ENCODE assay signal across 16 cellular contexts in genomic region chr14:68696721-68697495, GRCh38.
DNase-seq lines count a peak whose midpoint lies in the region; FAIRE-seq and TF ChIP-seq lines count a peak whose summit lies in the region.
"Had no signal": no experiment of that assay in that cellular context is flagged by ENCODE, and none has a peak within 500 bp of the region (broad histone marks: within the 10 kb centered on the region; RNA-seq: fewer than 3 reads in every experiment).

No MANE protein-coding gene starts in this region.

- no peak for TF ChIP-seq EP300 in suprapubic skin (IDR thresholded peaks at IDR 0.05)

- H3K4me1 ChIP-seq in GM23248 (ENCODE audit: insufficient read depth) (peaks cover 37% of the 10 kb centered on the region), PC-9 (replicated peaks; ENCODE audit: insufficient read depth) (peaks cover 47% of the 10 kb centered on the region), keratinocyte (ENCODE audit: control insufficient read depth, extremely low read depth, insufficient read depth, low read length) (peaks cover 29% of the 10 kb centered on the region), suprapubic skin (peaks cover 41% of the 10 kb centered on the region), thyroid gland (peaks cover 0 to 15% of the 10 kb centered on the region in 2 donors)

- 0 out of 2 replicates have a peak overlapping the region, but pooled peaks have one; percentile 16 for H3K9ac ChIP-seq in GM23248
- no peak overlapping the region for H3K9ac ChIP-seq in keratinocyte (ENCODE audit: control insufficient read depth, extremely low read depth, insufficient read depth, low read length)

- no peaks in the 10 kb centered on the region for H3K79me2 ChIP-seq in GM23248 (ENCODE audit: insufficient read depth)
- H3K79me2 ChIP-seq in PC-9 (ENCODE audit: low read depth), result no peaks in the 10 kb centered on the region
- H3K79me2 ChIP-seq in keratinocyte (ENCODE audit: control insufficient read depth, insufficient read depth, low read length), result no peaks in the 10 kb centered on the region

- H3F3A ChIP-seq in GM23248 (ENCODE audit: insufficient read depth) (peaks cover 40% of the 10 kb centered on the region), PC-9 (ENCODE audit: insufficient read depth, low read depth) (peaks cover 35% of the 10 kb centered on the region)

- intact Hi-C loops in PC-9 (cut with micrococcal nuclease; ENCODE audit: unreplicated experiment), result no loop called here
- intact Hi-C loops in thyroid gland (cut with DNase I), result no loop called here

- dilution Hi-C loops in keratinocyte (cut with MboI; ENCODE audit: extremely low pct_ligation_motif_present, low sequenced_read_pairs), result no loop called here

- peak; percentile 23 for FAIRE-seq in keratinocyte (lab: Jason Lieb, UNC)

- H3K27ac ChIP-seq in GM23248 (peak overlapping the region; percentile 84; the same call in 1 of the 2 replicates), PC-9 (peak overlapping the region; percentile 93), keratinocyte (ENCODE audit: control insufficient read depth, insufficient read depth, low read length) (peak overlapping the region; percentile 98), suprapubic skin (no peak overlapping the region), thyroid gland (no peak overlapping the region)
- H3K27ac ChIP-seq: C4-2B had no signal

- H3K4me3 ChIP-seq in GM23248, result no peak overlapping the region
- no peak overlapping the region for H3K4me3 ChIP-seq in PC-9
- no peak overlapping the region for H3K4me3 ChIP-seq in keratinocyte (ENCODE audit: control insufficient read depth in 2 of 3, extremely low read depth in 1 of 3, insufficient read depth in 2 of 3, low read depth in 1 of 3, low read length in 3 of 3)
- no peak overlapping the region for H3K4me3 ChIP-seq in suprapubic skin
- no peak overlapping the region for H3K4me3 ChIP-seq in thyroid gland (replicated peaks in 1 of 3)

- H3K4me2 ChIP-seq in GM23248 (ENCODE audit: unreplicated experiment) (no peak overlapping the region), PC-9 (peak overlapping the region; percentile 38; the same call in 1 of the 2 replicates), keratinocyte (ENCODE audit: control insufficient read depth, extremely low read depth, insufficient read depth, low read depth, low read length) (no peak overlapping the region)

- H3K9me1 ChIP-seq in keratinocyte (ENCODE audit: control insufficient read depth, extremely low read depth, insufficient read depth, low read length), result no peaks in the 10 kb centered on the region

- CTCF ChIA-PET in PC-9 (lab: Charles Lee), result interaction anchor here (0.6 kb wide), 1 partner anchor 320 kb away, joined by 3 read pairs; no protein-coding TSS in a partner anchor

- in situ Hi-C loops in GM23248 (cut with MboI), result no loop called here

- H3K9me2 ChIP-seq in GM23248 (ENCODE audit: insufficient read depth) (no peaks in the 10 kb centered on the region), PC-9 (ENCODE audit: insufficient read depth) (no peaks in the 10 kb centered on the region)

- H3K36me3 ChIP-seq in GM23248 (ENCODE audit: low read depth) (no peaks in the 10 kb centered on the region), PC-9 (ENCODE audit: low read depth) (no peaks in the 10 kb centered on the region), keratinocyte (ENCODE audit: control insufficient read depth in 2 of 2, extremely low read depth in 1 of 2, insufficient read depth in 2 of 2, low read length in 2 of 2) (no peaks in the 10 kb centered on the region), suprapubic skin (no peaks in the 10 kb centered on the region), thyroid gland (no peaks in the 10 kb centered on the region)

- H3K27me3 ChIP-seq in GM23248 (replicated peaks; ENCODE audit: insufficient read depth), result no peaks in the 10 kb centered on the region
- H3K27me3 ChIP-seq in PC-9 (ENCODE audit: insufficient read depth, low read depth), result no peaks in the 10 kb centered on the region
- H3K27me3 ChIP-seq in keratinocyte (ENCODE audit: control insufficient read depth, extremely low read depth, insufficient read depth, low read length), result no peaks in the 10 kb centered on the region
- H3K27me3 ChIP-seq in suprapubic skin, result no peaks in the 10 kb centered on the region
- no peaks in the 10 kb centered on the region for H3K27me3 ChIP-seq in thyroid gland

- H2AFZ ChIP-seq in GM23248 (no peak overlapping the region), PC-9 (no peak overlapping the region), keratinocyte (ENCODE audit: control insufficient read depth, low read length) (no peak overlapping the region)

- DNase-seq in GM23248 (no peak), PC-9 (peak in 1 of 2 experiments; percentile 20), keratinocyte (ENCODE audit: low read depth, low spot score) (no peak), suprapubic skin (ENCODE audit: low spot score in 2 of 2) (peak; percentile 49), thyroid gland (no peak), NCI-H1048 (lab: John Stamatoyannopoulos, UW) (no peak), NCI-H128 (lab: John Stamatoyannopoulos, UW; ENCODE audit: unreplicated experiment) (no peak)
- DNase-seq: DMS153, EL, HCEC 1CT, Kasumi-1, NCI-H1436, NCI-H2081, NCI-H226, NCI-H526 had no signal

- no peak for TF ChIP-seq POLR2A in suprapubic skin (IDR thresholded peaks at IDR 0.05)
- no peak for TF ChIP-seq POLR2A in thyroid gland (IDR thresholded peaks at IDR 0.05)

- no TSS peak for BruUV-seq in PC-9 (replicated peaks; lab: Mats Ljungman, UMichigan)

- TF ChIP-seq CTCF in PC-9 (conservative IDR thresholded peaks at IDR 0.05), result no peak
- no peak for TF ChIP-seq CTCF in keratinocyte (optimal IDR thresholded peaks at IDR 0.05 in 1 of 3, IDR thresholded peaks at IDR 0.05 in 1 of 3, conservative IDR thresholded peaks at IDR 0.05 in 1 of 3; ENCODE audit: extremely low read depth in 1 of 3, insufficient read depth in 2 of 3, low read length in 3 of 3)
- TF ChIP-seq CTCF in suprapubic skin (IDR thresholded peaks at IDR 0.05), result no peak
- no peak for TF ChIP-seq CTCF in thyroid gland (IDR thresholded peaks at IDR 0.05)

- WGBS in GM23248 (ENCODE audit: low coverage in 1 of 2, low lambda C conversion rate in 2 of 2, missing lambda C conversion rate in 2 of 2), 2 experiments, result 97 to 98% methylated on average over 6 of the region's 6 CpGs
- WGBS in suprapubic skin, result 97% methylated on average over 6 of the region's 6 CpGs
- WGBS in thyroid gland, 2 donors, result 96 to 98% methylated on average over 6 of the region's 6 CpGs

- H4K20me1 ChIP-seq in GM23248 (ENCODE audit: insufficient read depth) (no peaks in the 10 kb centered on the region), PC-9 (ENCODE audit: insufficient read depth) (no peaks in the 10 kb centered on the region), keratinocyte (ENCODE audit: control insufficient read depth, extremely low read depth, insufficient read depth, low read length) (no peaks in the 10 kb centered on the region)

- no peaks in the 10 kb centered on the region for H3K9me3 ChIP-seq in GM23248 (ENCODE audit: low read depth)
- peaks cover 7% of the 10 kb centered on the region; the same call in 1 of the 2 replicates for H3K9me3 ChIP-seq in PC-9 (ENCODE audit: insufficient read depth, low read depth)
- H3K9me3 ChIP-seq in keratinocyte (ENCODE audit: control insufficient read depth, low read depth, low read length), result peaks cover 4% of the 10 kb centered on the region
- no peaks in the 10 kb centered on the region for H3K9me3 ChIP-seq in suprapubic skin
- no peaks in the 10 kb centered on the region for H3K9me3 ChIP-seq in thyroid gland

- POLR2A ChIA-PET in PC-9 (lab: Charles Lee; ENCODE audit: unreplicated experiment), result no interaction called here

Comparison
In these comparisons a context has a peak if more than half of its experiments do, and no peak if none do; other contexts are left out.
1. DNase-seq: peak in suprapubic skin (2 of 2); none in GM23248 (single experiment), keratinocyte (single experiment), thyroid gland (0 of 2), NCI-H1048 (single experiment) and NCI-H128 (single experiment).
2. H3K27ac ChIP-seq: peak in GM23248 (single experiment), PC-9 (single experiment) and keratinocyte (single experiment); none in suprapubic skin (single experiment) and thyroid gland (0 of 3).